Comparison of ENCODE assay signal across 23 cellular contexts in genomic region chr7:95622001-95622549, GRCh38. TPM values are rescaled to one million over a fixed set of nuclear protein-coding genes. Genes with fewer than 3 reads are reported as not detected.
"Had no signal": no experiment of that assay in that cellular context is flagged by ENCODE, and none has a peak within 500 bp of the region (broad histone marks: within the 10 kb centered on the region; RNA-seq: fewer than 3 reads in every experiment).

No MANE protein-coding gene starts in this region.

- H3K9me3 ChIP-seq: SJCRH30, SK-N-SH had no signal

- H3K36me3 ChIP-seq: SJCRH30, WERI-Rb-1 had no signal

- FAIRE-seq: bronchial epithelial cell had no signal

- DNase-seq: activated CD4-positive, alpha-beta T cell treated with anti-CD3 and anti-CD28 coated beads for 4 hours; activated CD8-positive, alpha-beta memory T cell treated with anti-CD3 and anti-CD28 coated beads, Interleukin-2, amount 50 U/mL, for 48 hours; activated CD8-positive, alpha-beta T cell treated with anti-CD3 and anti-CD28 coated beads, Interleukin-2, amount 10 ng/mL, durations not matched to agents 7 days and 5 days; activated effector memory CD4-positive, alpha-beta T cell treated with Interleukin-2 at 50 U/mL for 16 hours; activated naive CD4-positive, alpha-beta T cell; activated T-cell treated with anti-CD3 and anti-CD28 coated beads, Interleukin-2, amount 50 U/mL, for 1 hour; aorta; KG1; NCI-H1048; NCI-H2029; NCI-H2107; NCI-H2171 treated with DMSO at 0.1 percent for 48 hours; NCI-H226; NCI-H526 treated with DMSO at 0.1 percent for 48 hours; NCI-H82; SJCRH30; SK-N-SH; T-helper 1 cell; WERI-Rb-1 had no signal

- H3K27ac ChIP-seq: SJCRH30, WERI-Rb-1 had no signal

- H3K27me3 ChIP-seq: SJCRH30 had no signal

- H3K4me2 ChIP-seq: SK-N-SH had no signal

- ATAC-seq: activated CD8-positive, alpha-beta T cell treated with anti-CD3 and anti-CD28 coated beads, Interleukin-2, amount 10 ng/mL, durations not matched to agents 7 days and 5 days had no signal

- H3K4me3 ChIP-seq: SJCRH30 had no signal

RNA-seq across cellular contexts. Expression of gene PDK4, which starts 25.8 kb away (rescaled TPM):
- total RNA-seq: activated CD8-positive, alpha-beta T cell treated with anti-CD3 and anti-CD28 coated beads, Interleukin-2, amount 10 ng/mL, durations not matched to agents 7 days and 5 days; activated T-helper 1 cell treated with anti-CD3 and anti-CD28 coated beads, Interleukin-12 subunit alpha, Interleukin-12 subunit beta, Interleukin-2, Interleukin-4 antibody, amounts not matched to agents 30 ng/mL and 10 ng/mL and 1 ng/mL, durations not matched to agents 14 hours and 24 hours and 36 hours; OCI-LY7; T-helper 2 cell treated with Interferon-gamma antibody and Interleukin-4, amounts not matched to agents 100 ng/mL and 5 ng/mL, for 36 hours had no signal
